16 cellular contexts compared by ENCODE assay signal in the genomic region with DNA sequence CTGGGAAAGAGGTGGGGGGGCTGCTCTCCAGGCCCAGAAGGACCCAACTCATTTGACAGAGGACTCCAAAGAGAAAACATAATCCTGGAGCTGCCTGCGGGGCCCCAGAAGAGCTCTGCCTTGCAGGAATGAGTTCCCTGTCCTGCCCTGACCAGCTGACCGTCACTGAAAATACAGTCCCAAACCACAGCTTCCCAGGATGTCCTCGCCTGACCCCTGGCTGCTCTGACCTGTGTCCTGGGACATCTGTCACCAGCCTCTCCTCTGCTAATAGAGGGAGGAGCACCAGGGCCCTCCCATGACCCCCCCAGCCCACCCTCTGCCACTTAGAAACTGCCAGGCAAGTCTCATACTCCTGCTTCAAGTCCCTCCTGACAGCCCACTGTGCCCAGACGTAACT. TPM values are rescaled to one million over a fixed set of nuclear protein-coding genes. Genes with fewer than 3 reads are reported as not detected.
"Had no signal": no experiment of that assay in that cellular context is flagged by ENCODE, and none has a peak within 500 bp of the region (broad histone marks: within the 10 kb centered on the region; RNA-seq: fewer than 3 reads in every experiment).

No MANE protein-coding gene starts in this region.

- ATAC-seq: activated naive CD4-positive, alpha-beta T cell treated with anti-CD3 and anti-CD28 coated beads, Interleukin-2, amount 50 U/mL, for 72 hours; mucosa of descending colon; natural killer cell; stimulated activated memory B cell treated with anti-CD40 and anti-IgM and Interleukin-4, amounts not matched to agents 10 μg/mL and 1 μg/mL and 100 μg/mL, for 72 hours; T-helper 17 cell; WTC11 had no signal

- H3K27me3 ChIP-seq: ovary, uterus had no signal

- H3K27ac ChIP-seq: ovary, uterus had no signal

- H3K36me3 ChIP-seq: ovary, uterus had no signal

- H3K4me3 ChIP-seq: mucosa of descending colon, ovary, uterus had no signal

- H3K9me3 ChIP-seq: mucosa of descending colon, ovary, uterus had no signal

- DNase-seq: activated CD4-positive, alpha-beta memory T cell treated with anti-CD3 and anti-CD28 coated beads, Interleukin-2, amount 10 ng/mL, durations not matched to agents 7 days and 5 days; activated CD4-positive, alpha-beta T cell treated with anti-CD3 and anti-CD28 coated beads for 4 hours; activated T-cell treated with anti-CD3 and anti-CD28 coated beads, Interleukin-2, amount 50 U/mL, for 24 hours; caudate nucleus; foreskin fibroblast; head of caudate nucleus; left cardiac atrium; mucosa of descending colon; natural killer cell; ovary; T-helper 17 cell; uterus had no signal

- H3K4me1 ChIP-seq: uterus had no signal

- FAIRE-seq: colon had no signal

RNA-seq across cellular contexts. Expression of a gene that starts 49.1 kb away (rescaled TPM):
- total RNA-seq: activated CD4-positive, alpha-beta memory T cell treated with anti-CD3 and anti-CD28 coated beads, Interleukin-2, amount 10 ng/mL, durations not matched to agents 7 days and 5 days; activated naive CD4-positive, alpha-beta T cell treated with anti-CD3 and anti-CD28 coated beads, Interleukin-2, amount 50 U/mL, for 72 hours; left cardiac atrium; natural killer cell; ovary; T-helper 17 cell had no signal
- polyA plus RNA-seq: ovary had no signal
